2 cellular contexts compared by ENCODE assay signal in genomic region chr13:106526748-106527488, GRCh38.
TF ChIP-seq lines count a peak whose summit lies in the region.

No MANE protein-coding gene starts in this region.

TF ChIP-seq in GM23338, 12 proteins besides CTCF, POLR2A, EP300 and RAD21:
- no peak for TF ChIP-seq ETS1 (IDR thresholded peaks at IDR 0.05)
- TF ChIP-seq CREB1 (CRISPR knock-in tag; IDR thresholded peaks at IDR 0.05; ENCODE audit: low read depth) = peak; percentile 32; the same call in 1 of the 2 replicates
- no peak for TF ChIP-seq EZH2 (IDR thresholded peaks at IDR 0.05; ENCODE audit: low read depth, unreplicated experiment)
- TF ChIP-seq NANOG (IDR thresholded peaks at IDR 0.05; ENCODE audit: borderline replicate concordance) = peak; percentile 86

TF ChIP-seq in WTC11, 78 proteins besides CTCF, POLR2A, EP300 and RAD21:
- TF ChIP-seq FOXP4 (CRISPR knock-in tag; IDR thresholded peaks at IDR 0.05) (no peak), ZNF317 (CRISPR knock-in tag; IDR thresholded peaks at IDR 0.05; ENCODE audit: borderline replicate concordance, low read depth) (no peak), HMGA2 (CRISPR knock-in tag; IDR thresholded peaks at IDR 0.05) (peak; percentile 99), ZNF425 (CRISPR knock-in tag; conservative IDR thresholded peaks at IDR 0.05) (no peak), ETV6 (CRISPR knock-in tag; IDR thresholded peaks at IDR 0.05) (no peak)
